In the genomic region with DNA sequence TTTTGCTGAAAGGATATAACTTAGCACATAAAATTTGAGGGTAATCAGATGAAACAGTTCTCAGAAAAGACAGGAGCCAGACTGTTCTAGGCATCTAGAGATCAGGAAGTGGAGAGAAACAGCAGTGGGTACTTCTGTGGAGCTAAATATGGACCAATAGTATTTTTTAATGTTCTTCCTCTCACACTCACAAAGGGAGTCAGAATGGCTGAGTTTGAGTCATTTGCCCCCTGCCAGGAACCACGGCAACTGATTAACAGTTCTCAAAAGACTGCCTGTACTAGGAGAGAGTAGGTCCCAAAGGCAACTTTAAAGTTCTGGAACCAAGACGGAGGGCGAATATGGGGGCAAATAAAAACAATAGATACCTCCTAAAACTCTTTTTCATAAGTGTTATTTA, we compare ENCODE assay signal across 18 cellular contexts.
DNase-seq lines count a peak whose midpoint lies in the region; ATAC-seq and TF ChIP-seq lines count a peak whose summit lies in the region.
"Had no signal": no experiment of that assay in that cellular context is flagged by ENCODE, and none has a peak within 500 bp of the region (broad histone marks: within the 10 kb centered on the region; RNA-seq: fewer than 3 reads in every experiment).

No MANE protein-coding gene starts in this region.

- peaks cover 37% of the 10 kb centered on the region for H3K4me1 Mint-ChIP-seq in GM23338
- H3K4me1 Mint-ChIP-seq in progenitor cell of endocrine pancreas (ENCODE audit: low read depth): peaks cover 8% of the 10 kb centered on the region

- ATAC-seq in GM23338: peak; percentile 28; the same call in 1 of the 3 replicates
- ATAC-seq: activated T-cell treated with anti-CD3 and anti-CD28 coated beads, Interleukin-2, amount 50 U/mL, for 4 hours; heart right ventricle; left cardiac atrium had no signal

- peak overlapping the region; percentile 80 for H3K27ac Mint-ChIP-seq in GM23338
- peak overlapping the region; percentile 60 for H3K27ac Mint-ChIP-seq in progenitor cell of endocrine pancreas

- H3K27me3 Mint-ChIP-seq in GM23338 (ENCODE audit: insufficient read depth, low read depth, poor library complexity) (no peaks in the 10 kb centered on the region), progenitor cell of endocrine pancreas (no peaks in the 10 kb centered on the region)

- no peak overlapping the region for H2AFZ ChIP-seq in GM23338
- no peak overlapping the region for H2AFZ ChIP-seq in fibroblast of lung (ENCODE audit: low read length)

- H3K9me3 Mint-ChIP-seq in GM23338 (no peaks in the 10 kb centered on the region; the same call in 1 of the 3 replicates), progenitor cell of endocrine pancreas (ENCODE audit: low read depth) (no peaks in the 10 kb centered on the region)

- H3K27ac ChIP-seq in GM23338 (ENCODE audit: low read depth) (no peak overlapping the region), fibroblast of lung (ENCODE audit: insufficient read depth, low read length) (no peak overlapping the region)
- H3K27ac ChIP-seq: C4-2B, epithelial cell of prostate, heart right ventricle, ovary had no signal

- H3K36me3 ChIP-seq in GM23338 (ENCODE audit: insufficient read depth): no peaks in the 10 kb centered on the region
- H3K36me3 ChIP-seq in fibroblast of lung (ENCODE audit: control insufficient read depth, insufficient read depth, low read length): no peaks in the 10 kb centered on the region
- H3K36me3 ChIP-seq: heart right ventricle, ovary had no signal

- H3K4me3 Mint-ChIP-seq in GM23338: no peak overlapping the region
- no peak overlapping the region for H3K4me3 Mint-ChIP-seq in progenitor cell of endocrine pancreas (ENCODE audit: low read depth)
- H3K4me3 Mint-ChIP-seq: activated T-cell treated with anti-CD3 and anti-CD28 coated beads, Interleukin-2, amount 50 U/mL, for 4 hours had no signal

- H3K4me2 ChIP-seq in GM23338 (no peak overlapping the region), fibroblast of lung (ENCODE audit: extremely low read depth, insufficient read depth, low read length) (no peak overlapping the region)

- H3K79me2 ChIP-seq in GM23338 (replicated peaks; ENCODE audit: insufficient read depth): peaks cover 86% of the 10 kb centered on the region
- no peaks in the 10 kb centered on the region for H3K79me2 ChIP-seq in fibroblast of lung (ENCODE audit: control insufficient read depth, insufficient read depth, low read length)

- TF ChIP-seq CTCF in GM23338 (conservative IDR thresholded peaks at IDR 0.05; ENCODE audit: low read depth in 2 of 2) (no peak), fibroblast of lung (conservative IDR thresholded peaks at IDR 0.05 in 1 of 2, IDR thresholded peaks at IDR 0.05 in 1 of 2; ENCODE audit: low read depth in 1 of 2, low read length in 2 of 2) (no peak), progenitor cell of endocrine pancreas (IDR thresholded peaks at IDR 0.05; ENCODE audit: unreplicated experiment) (no peak)

- H3K9me2 ChIP-seq in GM23338 (ENCODE audit: insufficient read depth): no peaks in the 10 kb centered on the region

- DNase-seq in GM23338 (ENCODE audit: low spot score) (peak; percentile 37), RKO (ENCODE audit: low spot score) (peak; percentile 4), fibroblast of lung (ENCODE audit: low read depth in 2 of 2) (peak; percentile 26 to 70), progenitor cell of endocrine pancreas (ENCODE audit: low spot score, unreplicated experiment) (no peak), NCI-H2171 treated with DMSO at 0.1 percent for 48 hours (lab: John Stamatoyannopoulos, UW) (no peak), hepatic stellate cell (ENCODE audit: low spot score) (no peak), C1 segment of cervical spinal cord (lab: John Stamatoyannopoulos, UW) (no peak)
- DNase-seq: activated T-cell treated with anti-CD3 and anti-CD28 coated beads, Interleukin-2, amount 50 U/mL, for 4 hours; DND-41; heart right ventricle; left cardiac atrium; NCI-H2029 treated with DMSO at 0.1 percent for 48 hours; NCI-H774; ovary; small intestine; stimulated activated naive CD4-positive, alpha-beta T cell treated with Interleukin-2 at 50 U/mL for 16 hours had no signal

- H3K4me1 ChIP-seq in GM23338 (ENCODE audit: insufficient read depth) (peaks cover 19% of the 10 kb centered on the region), fibroblast of lung (ENCODE audit: control insufficient read depth, extremely low read depth, insufficient read depth, low read length) (peaks cover 2% of the 10 kb centered on the region)
- H3K4me1 ChIP-seq: heart right ventricle had no signal

- H3F3A ChIP-seq in GM23338 (replicated peaks; ENCODE audit: low read depth): no peaks in the 10 kb centered on the region

- H4K20me1 ChIP-seq in GM23338 (replicated peaks; ENCODE audit: insufficient read depth) (peaks cover 12% of the 10 kb centered on the region), fibroblast of lung (ENCODE audit: control insufficient read depth, extremely low read depth, insufficient read depth, low read length) (no peaks in the 10 kb centered on the region)

- no peaks in the 10 kb centered on the region for H3K9me3 ChIP-seq in fibroblast of lung (ENCODE audit: control insufficient read depth, insufficient read depth, low read depth, low read length)
- H3K9me3 ChIP-seq: ovary had no signal

- H3K27me3 ChIP-seq in GM23338 (ENCODE audit: insufficient read depth) (no peaks in the 10 kb centered on the region), fibroblast of lung (ENCODE audit: control insufficient read depth, insufficient read depth, low read length) (no peaks in the 10 kb centered on the region)
- H3K27me3 ChIP-seq: heart right ventricle, ovary had no signal

- H3K36me3 Mint-ChIP-seq in GM23338 (ENCODE audit: low read depth) (peaks cover 34% of the 10 kb centered on the region), progenitor cell of endocrine pancreas (ENCODE audit: insufficient read depth) (no peaks in the 10 kb centered on the region)

- H3K9ac ChIP-seq in fibroblast of lung (ENCODE audit: insufficient read depth, low read length): no peak overlapping the region

- H3K4me3 ChIP-seq in GM23338 (no peak overlapping the region), fibroblast of lung (replicated peaks in 1 of 4; ENCODE audit: control extremely low read depth in 1 of 4, insufficient read depth in 1 of 4, low read depth in 3 of 4, low read length in 4 of 4) (no peak overlapping the region)
- H3K4me3 ChIP-seq: heart right ventricle, ovary had no signal

TF ChIP-seq in GM23338, 12 proteins besides CTCF, POLR2A, EP300 and RAD21:
- no peak for TF ChIP-seq POLR2AphosphoS5 (IDR thresholded peaks at IDR 0.05; ENCODE audit: low read depth)

Comparison
In these comparisons a context has a peak if more than half of its experiments do, and no peak if none do; other contexts are left out.
1. DNase-seq: peak in GM23338 (single experiment), RKO (single experiment) and fibroblast of lung (2 of 2); none in progenitor cell of endocrine pancreas (single experiment), NCI-H2171 treated with DMSO at 0.1 percent for 48 hours (single experiment), hepatic stellate cell (single experiment) and C1 segment of cervical spinal cord (0 of 14).